In the genomic region with DNA sequence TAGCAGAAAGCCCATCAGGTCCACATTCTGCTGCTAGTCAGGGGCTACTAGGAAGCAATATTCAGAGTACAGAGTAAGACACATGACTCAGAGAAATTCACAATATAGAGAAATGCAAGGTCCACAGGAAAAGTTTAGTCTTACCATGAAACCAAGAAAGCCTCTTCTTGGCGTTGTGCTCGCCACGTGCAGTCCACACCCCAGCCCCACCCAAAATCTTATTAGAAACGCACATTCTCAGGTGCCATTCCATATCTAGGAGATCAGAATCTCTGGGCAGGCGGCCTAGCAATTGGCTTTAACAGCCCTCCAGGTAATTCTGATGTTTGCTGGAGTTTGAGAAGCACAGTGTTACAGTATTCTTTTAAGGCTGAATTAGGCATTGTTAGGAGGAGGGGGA, we compare ENCODE assay signal across 19 cellular contexts. TPM values are rescaled to one million over a fixed set of nuclear protein-coding genes. Genes with fewer than 3 reads are reported as not detected.
DNase-seq lines count a peak whose midpoint lies in the region; ATAC-seq, FAIRE-seq and TF ChIP-seq lines count a peak whose summit lies in the region.
"Had no signal": no experiment of that assay in that cellular context is flagged by ENCODE, and none has a peak within 500 bp of the region (broad histone marks: within the 10 kb centered on the region; RNA-seq: fewer than 3 reads in every experiment).

No MANE protein-coding gene starts in this region.

- H3K4me3 Mint-ChIP-seq in MCF 10A (ENCODE audit: unreplicated experiment), result peak overlapping the region; percentile 17
- no peak overlapping the region for H3K4me3 Mint-ChIP-seq in activated naive CD8-positive, alpha-beta T cell treated with anti-CD3 and anti-CD28 coated beads for 36 hours
- H3K4me3 Mint-ChIP-seq: CD14-positive monocyte; CD4-positive, alpha-beta memory T cell; H9 had no signal

- H3K9me1 ChIP-seq in keratinocyte (ENCODE audit: control insufficient read depth, extremely low read depth, insufficient read depth, low read length), result no peaks in the 10 kb centered on the region

- FAIRE-seq in keratinocyte (lab: Jason Lieb, UNC), result no peak
- FAIRE-seq: GM12878, H1 had no signal

- no TSS peak for BruUV-seq in MCF 10A (replicated peaks; lab: Mats Ljungman, UMichigan)

- no peak overlapping the region for H2AFZ ChIP-seq in keratinocyte (ENCODE audit: control insufficient read depth, low read length)
- H2AFZ ChIP-seq in MM.1S (ENCODE audit: low read length), result no peak overlapping the region

- no peaks in the 10 kb centered on the region for H3K36me3 ChIP-seq in breast epithelium
- no peaks in the 10 kb centered on the region for H3K36me3 ChIP-seq in keratinocyte (ENCODE audit: control insufficient read depth in 2 of 2, extremely low read depth in 1 of 2, insufficient read depth in 2 of 2, low read length in 2 of 2)
- no peaks in the 10 kb centered on the region for H3K36me3 ChIP-seq in mucosa of descending colon (ENCODE audit: low read depth)
- H3K36me3 ChIP-seq in MM.1S (replicated peaks; ENCODE audit: insufficient read depth, low read length), result no peaks in the 10 kb centered on the region
- H3K36me3 ChIP-seq: BLaER1 had no signal

- H3K27ac Mint-ChIP-seq in MCF 10A (ENCODE audit: low read depth, unreplicated experiment), result peak overlapping the region; percentile 73
- no peak overlapping the region for H3K27ac Mint-ChIP-seq in activated naive CD8-positive, alpha-beta T cell treated with anti-CD3 and anti-CD28 coated beads for 36 hours
- H3K27ac Mint-ChIP-seq: CD14-positive monocyte, H9 had no signal

- CTCF ChIA-PET in MCF 10A (lab: Yijun Ruan, JAX), result no interaction called here

- H3K4me3 ChIP-seq in breast epithelium, result no peak overlapping the region
- peak overlapping the region in 1 of 3 experiments; percentile 26 for H3K4me3 ChIP-seq in keratinocyte (ENCODE audit: control insufficient read depth in 2 of 3, extremely low read depth in 1 of 3, insufficient read depth in 2 of 3, low read depth in 1 of 3, low read length in 3 of 3)
- no peak overlapping the region for H3K4me3 ChIP-seq in mucosa of descending colon
- no peak overlapping the region for H3K4me3 ChIP-seq in MM.1S (ENCODE audit: low read length)
- H3K4me3 ChIP-seq: BLaER1, GM12878 had no signal

- TF ChIP-seq POLR2A in breast epithelium (IDR thresholded peaks at IDR 0.05), result no peak

- DNase-seq in MCF 10A (ENCODE audit: unreplicated experiment) (peak; percentile 33), breast epithelium (ENCODE audit: low spot score in 2 of 2) (no peak), keratinocyte (ENCODE audit: low read depth, low spot score) (no peak), mucosa of descending colon (peak in 1 of 3 donors; percentile 19), T1000 (lab: John Stamatoyannopoulos, UW) (no peak), MM.1S (no peak), GOT3 (lab: John Stamatoyannopoulos, UW) (no peak)
- no peak for DNase-seq in activated naive CD8-positive, alpha-beta T cell treated with anti-CD3 and anti-CD28 coated beads for 36 hours
- DNase-seq: 8988T; CD4-positive, alpha-beta memory T cell; DMS153; DND-41; EL; H9 had no signal

- H3K9me3 Mint-ChIP-seq in MCF 10A (ENCODE audit: unreplicated experiment), result no peaks in the 10 kb centered on the region
- H3K9me3 Mint-ChIP-seq in activated naive CD8-positive, alpha-beta T cell treated with anti-CD3 and anti-CD28 coated beads for 36 hours, result no peaks in the 10 kb centered on the region
- H3K9me3 Mint-ChIP-seq: H9 had no signal

- peaks cover 18% of the 10 kb centered on the region for H3K4me1 Mint-ChIP-seq in MCF 10A (ENCODE audit: insufficient read depth, unreplicated experiment)
- peaks cover 3% of the 10 kb centered on the region for H3K4me1 Mint-ChIP-seq in activated naive CD8-positive, alpha-beta T cell treated with anti-CD3 and anti-CD28 coated beads for 36 hours
- H3K4me1 Mint-ChIP-seq: CD4-positive, alpha-beta memory T cell; H9 had no signal

- H4K20me1 ChIP-seq in keratinocyte (ENCODE audit: control insufficient read depth, extremely low read depth, insufficient read depth, low read length) (no peaks in the 10 kb centered on the region), MM.1S (ENCODE audit: insufficient read depth, low read length) (no peaks in the 10 kb centered on the region)
- H4K20me1 ChIP-seq: BLaER1 had no signal

- peak; percentile 36 for ATAC-seq in mucosa of descending colon
- ATAC-seq: GM12878 had no signal

- no peaks in the 10 kb centered on the region for H3K36me3 Mint-ChIP-seq in MCF 10A (ENCODE audit: insufficient read depth, unreplicated experiment)
- no peaks in the 10 kb centered on the region for H3K36me3 Mint-ChIP-seq in activated naive CD8-positive, alpha-beta T cell treated with anti-CD3 and anti-CD28 coated beads for 36 hours
- H3K36me3 Mint-ChIP-seq: CD14-positive monocyte; CD4-positive, alpha-beta memory T cell had no signal

- H3K27ac ChIP-seq in breast epithelium, result no peak overlapping the region
- peak overlapping the region; percentile 36 for H3K27ac ChIP-seq in keratinocyte (ENCODE audit: control insufficient read depth, insufficient read depth, low read length)
- no peak overlapping the region for H3K27ac ChIP-seq in MM.1S (ENCODE audit: low read length)
- H3K27ac ChIP-seq: BLaER1, HL-60 had no signal

- H3K9ac ChIP-seq in keratinocyte (ENCODE audit: control insufficient read depth, extremely low read depth, insufficient read depth, low read length) (no peak overlapping the region), MM.1S (ENCODE audit: low read length) (no peak overlapping the region)
- H3K9ac ChIP-seq: BLaER1 had no signal

- H3K4me1 ChIP-seq in breast epithelium (no peaks in the 10 kb centered on the region), keratinocyte (ENCODE audit: control insufficient read depth, extremely low read depth, insufficient read depth, low read length) (peaks cover 10% of the 10 kb centered on the region), mucosa of descending colon (ENCODE audit: low read depth) (no peaks in the 10 kb centered on the region), MM.1S (ENCODE audit: low read length) (no peaks in the 10 kb centered on the region)

- intact Hi-C loops in MCF 10A (cut with micrococcal nuclease), result no loop called here
- intact Hi-C loops in breast epithelium (cut with DNase I; ENCODE audit: low total_unique reads), result no loop called here
- intact Hi-C loops in mucosa of descending colon (cut with DNase I, micrococcal nuclease), result no loop called here

- H3F3A ChIP-seq in MM.1S (ENCODE audit: insufficient read depth, low read length), result no peaks in the 10 kb centered on the region

- no peaks in the 10 kb centered on the region for H3K79me2 ChIP-seq in keratinocyte (ENCODE audit: control insufficient read depth, insufficient read depth, low read length)
- no peaks in the 10 kb centered on the region for H3K79me2 ChIP-seq in MM.1S (ENCODE audit: low read length)

- H3K9me2 ChIP-seq in MM.1S (replicated peaks; ENCODE audit: insufficient read depth, low read length), result no peaks in the 10 kb centered on the region

- peaks cover 16% of the 10 kb centered on the region for H3K27me3 Mint-ChIP-seq in MCF 10A (ENCODE audit: insufficient read depth, unreplicated experiment)
- H3K27me3 Mint-ChIP-seq in activated naive CD8-positive, alpha-beta T cell treated with anti-CD3 and anti-CD28 coated beads for 36 hours, result no peaks in the 10 kb centered on the region

- no peaks in the 10 kb centered on the region for H3K9me3 ChIP-seq in breast epithelium
- H3K9me3 ChIP-seq in keratinocyte (ENCODE audit: control insufficient read depth, low read depth, low read length), result no peaks in the 10 kb centered on the region
- H3K9me3 ChIP-seq in mucosa of descending colon, result no peaks in the 10 kb centered on the region
- H3K9me3 ChIP-seq in MM.1S (replicated peaks; ENCODE audit: insufficient read depth, low read length), result no peaks in the 10 kb centered on the region
- H3K9me3 ChIP-seq: BLaER1 had no signal

- POLR2A ChIA-PET in MCF 10A (lab: Yijun Ruan, JAX), result interaction anchor here (0.9 to 5.0 kb wide), 7 partner anchors 8 to 219 kb away, joined by 3 to 46 read pairs (median 4); partner anchors contain the start of genes PPA1, SAR1A and TYSND1

- H3K27me3 ChIP-seq in breast epithelium (no peaks in the 10 kb centered on the region), keratinocyte (ENCODE audit: control insufficient read depth, extremely low read depth, insufficient read depth, low read length) (no peaks in the 10 kb centered on the region), MM.1S (replicated peaks; ENCODE audit: insufficient read depth, low read length) (no peaks in the 10 kb centered on the region)
- H3K27me3 ChIP-seq: BLaER1 had no signal

- TF ChIP-seq CTCF in MCF 10A (IDR thresholded peaks at IDR 0.05; ENCODE audit: unreplicated experiment), result no peak
- no peak for TF ChIP-seq CTCF in breast epithelium (IDR thresholded peaks at IDR 0.05)
- no peak for TF ChIP-seq CTCF in keratinocyte (optimal IDR thresholded peaks at IDR 0.05 in 1 of 3, IDR thresholded peaks at IDR 0.05 in 1 of 3, conservative IDR thresholded peaks at IDR 0.05 in 1 of 3; ENCODE audit: extremely low read depth in 1 of 3, insufficient read depth in 2 of 3, low read length in 3 of 3)
- TF ChIP-seq CTCF in mucosa of descending colon (IDR thresholded peaks at IDR 0.05), result no peak
- no peak for TF ChIP-seq CTCF in MM.1S (IDR thresholded peaks at IDR 0.05; ENCODE audit: low read length)

- H3K4me2 ChIP-seq in keratinocyte (ENCODE audit: control insufficient read depth, extremely low read depth, insufficient read depth, low read depth, low read length) (peak overlapping the region; percentile 51), MM.1S (ENCODE audit: low read depth, low read length) (no peak overlapping the region)
- H3K4me2 ChIP-seq: BLaER1 had no signal

- dilution Hi-C loops in keratinocyte (cut with MboI; ENCODE audit: extremely low pct_ligation_motif_present, low sequenced_read_pairs), result no loop called here

RNA-seq across cellular contexts. Expression of gene SAR1A, which starts 15.8 kb away (rescaled TPM):
- total RNA-seq in MCF 10A (2022) (132 and 152 TPM in 2 replicates), breast epithelium (10 to 100 TPM; 87.5 to 95.4 (median 95.4) TPM), mucosa of descending colon (100 to 1,000 TPM in 1 of 3 donors, 10 to 100 TPM in 2; 77.5 to 102 (median 78.1) TPM)
- 71.4 to 109 TPM (median 80.2 TPM) in 3 replicates for polyA plus RNA-seq in keratinocyte
- 42.1 TPM for polyA plus RNA-seq in keratinocyte (2011; ENCODE audit: low read depth)
- 44.9 and 71.5 TPM in 2 replicates for polyA plus RNA-seq in keratinocyte (2011; cell fraction: cytosol; rRNA removed)
- 56.6 and 70.5 TPM in 2 replicates for polyA plus RNA-seq in keratinocyte (2011; cell fraction: nucleus; rRNA removed)
- 51.8 and 76.0 TPM in 2 replicates for polyA plus RNA-seq in keratinocyte (2012; ENCODE audit: low replicate concordance)
- polyA minus RNA-seq in keratinocyte, result 77.5 to 146 TPM (median 102 TPM) in 3 replicates
- polyA minus RNA-seq in keratinocyte (2011; cell fraction: cytosol; rRNA and poly(A)+ RNA removed), result 95.0 TPM
- polyA minus RNA-seq in keratinocyte (2011; cell fraction: nucleus; rRNA and poly(A)+ RNA removed), result 45.6 and 96.0 TPM in 2 replicates
- 100 to 1,000 TPM; 129 to 134 TPM for total RNA-seq in activated naive CD8-positive, alpha-beta T cell treated with anti-CD3 and anti-CD28 coated beads for 36 hours

RNA-seq across cellular contexts. Expression of gene TYSND1, which starts 39.6 kb away (rescaled TPM):
- total RNA-seq in MCF 10A (2022) (14.6 and 16.5 TPM in 2 replicates), breast epithelium (10 to 100 TPM; 12.5 to 19.9 (median 19.7) TPM), mucosa of descending colon (10 to 100 TPM; 15.3 to 19.7 (median 15.8) TPM)
- 9.6 to 15.2 TPM (median 9.9 TPM) in 3 replicates for polyA plus RNA-seq in keratinocyte
- 4.3 TPM for polyA plus RNA-seq in keratinocyte (2011; ENCODE audit: low read depth)
- 7.7 and 11.8 TPM in 2 replicates for polyA plus RNA-seq in keratinocyte (2011; cell fraction: cytosol; rRNA removed)
- 29.4 and 40.3 TPM in 2 replicates for polyA plus RNA-seq in keratinocyte (2011; cell fraction: nucleus; rRNA removed)
- 12.7 and 18.5 TPM in 2 replicates for polyA plus RNA-seq in keratinocyte (2012; ENCODE audit: low replicate concordance)
- 8.4 to 11.4 TPM (median 9.6 TPM) in 3 replicates for polyA minus RNA-seq in keratinocyte
- 14.0 TPM for polyA minus RNA-seq in keratinocyte (2011; cell fraction: cytosol; rRNA and poly(A)+ RNA removed)
- polyA minus RNA-seq in keratinocyte (2011; cell fraction: nucleus; rRNA and poly(A)+ RNA removed), result 13.3 and 15.0 TPM in 2 replicates
- total RNA-seq in activated naive CD8-positive, alpha-beta T cell treated with anti-CD3 and anti-CD28 coated beads for 36 hours, result 10 to 100 TPM; 15.8 to 15.9 TPM

RNA-seq across cellular contexts. Expression of gene PPA1, which starts 47.1 kb away (rescaled TPM):
- total RNA-seq in MCF 10A (2022) (221 and 293 TPM in 2 replicates), breast epithelium (100 to 1,000 TPM in 2 of 3 donors, 10 to 100 TPM in 1; 86.9 to 174 (median 164) TPM), mucosa of descending colon (100 to 1,000 TPM in 2 of 3 donors, 10 to 100 TPM in 1; 97.1 to 166 (median 100) TPM)
- 201 to 324 TPM (median 203 TPM) in 3 replicates for polyA plus RNA-seq in keratinocyte
- 92.1 TPM for polyA plus RNA-seq in keratinocyte (2011; ENCODE audit: low read depth)
- 200 and 321 TPM in 2 replicates for polyA plus RNA-seq in keratinocyte (2011; cell fraction: cytosol; rRNA removed)
- 110 and 188 TPM in 2 replicates for polyA plus RNA-seq in keratinocyte (2011; cell fraction: nucleus; rRNA removed)
- polyA plus RNA-seq in keratinocyte (2012; ENCODE audit: low replicate concordance), result 181 and 204 TPM in 2 replicates
- polyA minus RNA-seq in keratinocyte, result 24.9 to 201 TPM (median 79.6 TPM) in 3 replicates
- polyA minus RNA-seq in keratinocyte (2011; cell fraction: cytosol; rRNA and poly(A)+ RNA removed), result 138 TPM
- 30.4 and 56.4 TPM in 2 replicates for polyA minus RNA-seq in keratinocyte (2011; cell fraction: nucleus; rRNA and poly(A)+ RNA removed)
- total RNA-seq in activated naive CD8-positive, alpha-beta T cell treated with anti-CD3 and anti-CD28 coated beads for 36 hours, result 100 to 1,000 TPM; 388 to 397 TPM

RNA-seq across cellular contexts. Expression of gene AIFM2, which starts 53.5 kb away (rescaled TPM):
- total RNA-seq in MCF 10A (2022) (19.2 and 21.9 TPM in 2 replicates), breast epithelium (10 to 100 TPM; 14.3 to 42.1 (median 33.1) TPM), mucosa of descending colon (10 to 100 TPM; 21.0 to 23.0 (median 22.7) TPM)
- 1.3 to 2.4 TPM (median 1.8 TPM) in 3 replicates for polyA plus RNA-seq in keratinocyte
- polyA plus RNA-seq in keratinocyte (2011; ENCODE audit: low read depth), result 0.91 TPM
- polyA plus RNA-seq in keratinocyte (2011; cell fraction: cytosol; rRNA removed), result 1.0 and 1.2 TPM in 2 replicates
- 2.1 and 2.3 TPM in 2 replicates for polyA plus RNA-seq in keratinocyte (2011; cell fraction: nucleus; rRNA removed)
- 1.8 and 2.5 TPM in 2 replicates for polyA plus RNA-seq in keratinocyte (2012; ENCODE audit: low replicate concordance)
- polyA minus RNA-seq in keratinocyte, result 1.4 to 3.7 TPM (median 2.8 TPM) in 3 replicates
- polyA minus RNA-seq in keratinocyte (2011; cell fraction: cytosol; rRNA and poly(A)+ RNA removed), result 2.3 TPM
- 0.84 and 1.6 TPM in 2 replicates for polyA minus RNA-seq in keratinocyte (2011; cell fraction: nucleus; rRNA and poly(A)+ RNA removed)
- total RNA-seq in activated naive CD8-positive, alpha-beta T cell treated with anti-CD3 and anti-CD28 coated beads for 36 hours, result 10 to 100 TPM in 1 of 2 experiments, 1 to 10 TPM in 1; 9.6 to 10.4 TPM
